Comparison of ENCODE assay signal across 15 cellular contexts in genomic region chr15:40450047-40450446, GRCh38.
"Had no signal": no experiment of that assay in that cellular context is flagged by ENCODE, and none has a peak within 500 bp of the region (broad histone marks: within the 10 kb centered on the region; RNA-seq: fewer than 3 reads in every experiment).

No MANE protein-coding gene starts in this region.

- H3K9me3 Mint-ChIP-seq: activated CD4-positive, alpha-beta T cell treated with anti-CD3 and anti-CD28 coated beads, Interleukin-2, amount 10 ng/mL, durations not matched to agents 24 days and 14 days; memory B cell; neural progenitor cell had no signal

- H3K9ac ChIP-seq: neural progenitor cell had no signal

- DNase-seq: activated CD4-positive, alpha-beta T cell treated with anti-CD3 and anti-CD28 coated beads, Interleukin-2, amount 10 ng/mL, durations not matched to agents 24 days and 14 days; activated gamma-delta T cell; activated T-cell treated with anti-CD3 and anti-CD28 coated beads, Interleukin-2, amount 50 U/mL, for 1 hour; adrenal gland; caudate nucleus; erythroblast; kidney; left ventricle myocardium inferior; ovary; stimulated activated CD4-positive, alpha-beta T cell treated with anti-CD3 and anti-CD28 coated beads, Interleukin-12 subunit alpha, Interleukin-12 subunit beta, amount 100 ng/mL, for 4 hours; stomach; SW 1271; T-helper 9 cell had no signal

- H3K27me3 ChIP-seq: adrenal gland, neural progenitor cell, ovary, stomach had no signal

- H3K27me3 Mint-ChIP-seq: activated CD4-positive, alpha-beta T cell treated with anti-CD3 and anti-CD28 coated beads, Interleukin-2, amount 10 ng/mL, durations not matched to agents 24 days and 14 days; memory B cell had no signal

- H3K27ac Mint-ChIP-seq: activated CD4-positive, alpha-beta T cell treated with anti-CD3 and anti-CD28 coated beads, Interleukin-2, amount 10 ng/mL, durations not matched to agents 24 days and 14 days had no signal

- H3K27ac ChIP-seq: adrenal gland, left ventricle myocardium inferior, neural progenitor cell, ovary, stomach had no signal

- H3K4me3 Mint-ChIP-seq: activated CD4-positive, alpha-beta T cell treated with anti-CD3 and anti-CD28 coated beads, Interleukin-2, amount 10 ng/mL, durations not matched to agents 24 days and 14 days; memory B cell; neural progenitor cell had no signal

- H3K9me3 ChIP-seq: adrenal gland, left ventricle myocardium inferior, ovary, stomach had no signal

- H3K4me2 ChIP-seq: neural progenitor cell had no signal

- H2AFZ ChIP-seq: neural progenitor cell had no signal
